In the genomic region with DNA sequence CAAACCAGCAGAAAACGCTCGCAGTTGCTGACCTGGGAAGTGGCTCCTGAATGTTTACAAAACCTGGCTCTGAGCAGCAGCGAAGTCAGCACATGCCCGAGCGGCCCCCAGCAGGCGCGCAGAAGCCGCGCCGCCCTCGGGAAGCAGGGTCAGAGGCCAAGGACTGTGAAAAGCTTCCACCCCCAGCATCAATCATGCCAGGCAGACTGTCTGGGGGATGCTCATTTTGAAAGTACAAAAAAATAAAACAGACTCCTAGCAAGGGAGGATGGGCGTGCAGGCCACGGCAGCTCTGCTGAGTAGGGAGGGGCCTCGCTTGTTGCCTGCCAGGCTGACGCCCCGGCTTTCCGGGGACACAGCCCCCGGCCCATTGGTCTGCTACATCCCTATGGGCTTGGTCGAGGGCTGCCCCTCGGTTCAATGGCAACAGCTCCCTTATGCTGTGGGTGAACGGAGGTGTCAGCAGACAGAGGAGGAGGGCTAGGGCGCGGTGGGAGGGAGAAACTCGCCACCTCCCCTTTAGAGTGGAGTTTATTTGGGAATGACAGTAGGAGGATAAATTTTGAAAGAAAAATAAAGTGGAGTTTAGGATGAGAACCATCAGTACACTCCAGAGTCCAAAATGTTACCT, we compare ENCODE assay signal across 8 cellular contexts. TPM values are rescaled to one million over a fixed set of nuclear protein-coding genes. Genes with fewer than 3 reads are reported as not detected.
DNase-seq lines count a peak whose midpoint lies in the region; ATAC-seq and TF ChIP-seq lines count a peak whose summit lies in the region.

No MANE protein-coding gene starts in this region.

- H3K4me3 Mint-ChIP-seq in T-cell (peak overlapping the region; percentile 67 to 86 (median 80)), osteocyte (ENCODE audit: unreplicated experiment) (no peak overlapping the region)

- intact Hi-C loops in HCT116 (cut with micrococcal nuclease), result no loop called here
- intact Hi-C loops in breast epithelium (cut with DNase I; ENCODE audit: low total_unique reads), result no loop called here
- intact Hi-C loops in PC-9 (cut with micrococcal nuclease; ENCODE audit: unreplicated experiment), result no loop called here

- no TSS peak for BruUV-seq in HCT116 (replicated peaks; lab: Mats Ljungman, UMichigan)
- no TSS peak for BruUV-seq in PC-9 (replicated peaks; lab: Mats Ljungman, UMichigan)

- TF ChIP-seq CTCF in HCT116 (IDR thresholded peaks at IDR 0.05 in 2 of 3, conservative IDR thresholded peaks at IDR 0.05 in 1 of 3; ENCODE audit: borderline replicate concordance in 1 of 3, insufficient read depth in 1 of 3, low read depth in 2 of 3, low read length in 2 of 3), result no peak
- no peak for TF ChIP-seq CTCF in breast epithelium (IDR thresholded peaks at IDR 0.05)
- no peak for TF ChIP-seq CTCF in osteocyte (IDR thresholded peaks at IDR 0.05)
- TF ChIP-seq CTCF in PC-9 (conservative IDR thresholded peaks at IDR 0.05), result no peak

- peaks cover 1% of the 10 kb centered on the region for H3K36me3 Mint-ChIP-seq in T-cell
- no peaks in the 10 kb centered on the region for H3K36me3 Mint-ChIP-seq in osteocyte (ENCODE audit: unreplicated experiment)

- TF ChIP-seq POLR2A in HCT116 (IDR thresholded peaks at IDR 0.05; ENCODE audit: borderline replicate concordance, extremely low read depth, insufficient read depth, insufficient read length) (no peak), breast epithelium (IDR thresholded peaks at IDR 0.05) (no peak)

- ATAC-seq in HCT116, result no peak
- ATAC-seq in T-cell (replicated peaks in 1 of 4), result peak; percentile 51 to 60 (median 52)

- peak overlapping the region; percentile 35; the same call in 1 of the 2 replicates for H3K9ac ChIP-seq in HCT116 (ENCODE audit: low read length)

- peaks cover 2% of the 10 kb centered on the region; the same call in 1 of the 2 replicates for H3F3A ChIP-seq in PC-9 (ENCODE audit: insufficient read depth, low read depth)

- no peak for DNase-seq in HCT116 (ENCODE audit: low read depth, low spot score)
- peak in 27 of 34 experiments; percentile 19 to 70 (median 39) for DNase-seq in T-cell
- no peak for DNase-seq in breast epithelium (ENCODE audit: low spot score in 2 of 2)
- DNase-seq in osteocyte (ENCODE audit: extremely low spot score, unreplicated experiment), result no peak
- no peak for DNase-seq in G401 (ENCODE audit: low spot score)
- no peak for DNase-seq in NCI-H82 treated with DMSO at 0.1 percent for 48 hours (lab: John Stamatoyannopoulos, UW; ENCODE audit: unreplicated experiment)
- DNase-seq in NK-92 treated with Interleukin-12 subunit alpha and Interleukin-12 subunit beta, amount 100 ng/mL, for 24 hours (lab: John Stamatoyannopoulos, UW), result no peak
- DNase-seq in PC-9, result no peak

- RAD21 ChIA-PET in HCT116 (lab: Charles Lee; ENCODE audit: low non-redundant PET in 1 of 2, low total read pairs in 2 of 2, uncharacterized antibody in 2 of 2, unreplicated experiment in 2 of 2), result no interaction called here

- H3K27ac ChIP-seq in HCT116 (ENCODE audit: low read depth, low read length) (no peak overlapping the region), breast epithelium (peak overlapping the region; percentile 33 to 61), PC-9 (no peak overlapping the region)

- in situ Hi-C loops in G401 (cut with HindIII; ENCODE audit: low sequenced_read_pairs), result no loop called here

- H3K4me1 Mint-ChIP-seq in T-cell (peaks cover 77 to 90% (median 89%) of the 10 kb centered on the region in 3 donors), osteocyte (ENCODE audit: unreplicated experiment) (peaks cover 35% of the 10 kb centered on the region)

- H3K9me3 Mint-ChIP-seq in T-cell, result no peaks in the 10 kb centered on the region
- H3K9me3 Mint-ChIP-seq in osteocyte (ENCODE audit: unreplicated experiment), result no peaks in the 10 kb centered on the region

- H4K20me1 ChIP-seq in HCT116 (ENCODE audit: insufficient read depth) (no peaks in the 10 kb centered on the region), PC-9 (ENCODE audit: insufficient read depth) (no peaks in the 10 kb centered on the region)

- POLR2A ChIA-PET in HCT116 (lab: Charles Lee) (no interaction called here), T-cell (lab: Charles Lee) (no interaction called here), PC-9 (lab: Charles Lee; ENCODE audit: unreplicated experiment) (no interaction called here)

- H3K9me2 ChIP-seq in HCT116 (ENCODE audit: insufficient read depth), result no peaks in the 10 kb centered on the region
- H3K9me2 ChIP-seq in PC-9 (ENCODE audit: insufficient read depth), result no peaks in the 10 kb centered on the region

- no peaks in the 10 kb centered on the region for H3K36me3 ChIP-seq in HCT116 (ENCODE audit: control insufficient read depth in 1 of 2, insufficient read depth in 2 of 2, low read length in 2 of 2)
- no peaks in the 10 kb centered on the region for H3K36me3 ChIP-seq in breast epithelium
- no peaks in the 10 kb centered on the region for H3K36me3 ChIP-seq in PC-9 (ENCODE audit: low read depth)

- H3K4me3 ChIP-seq in HCT116 (replicated peaks in 1 of 2; ENCODE audit: low read depth in 1 of 2, low read length in 2 of 2) (no peak overlapping the region), breast epithelium (peak overlapping the region in 2 of 3 donors; percentile 26 to 53), PC-9 (no peak overlapping the region)

- no peaks in the 10 kb centered on the region for H3K9me3 ChIP-seq in HCT116 (ENCODE audit: control insufficient read depth in 1 of 2, insufficient read depth in 1 of 2, low read depth in 1 of 2, low read length in 2 of 2)
- H3K9me3 ChIP-seq in breast epithelium, result no peaks in the 10 kb centered on the region
- H3K9me3 ChIP-seq in PC-9 (ENCODE audit: insufficient read depth, low read depth), result no peaks in the 10 kb centered on the region

- H3K4me2 ChIP-seq in HCT116 (ENCODE audit: low read length) (peak overlapping the region; percentile 73; the same call in 1 of the 2 replicates), PC-9 (no peak overlapping the region)

- peak overlapping the region; percentile 99 to 100 for H3K27ac Mint-ChIP-seq in T-cell
- H3K27ac Mint-ChIP-seq in osteocyte (ENCODE audit: unreplicated experiment), result peak overlapping the region; percentile 95

- H3K27me3 ChIP-seq in HCT116 (ENCODE audit: insufficient read depth, low read length), result no peaks in the 10 kb centered on the region
- no peaks in the 10 kb centered on the region for H3K27me3 ChIP-seq in breast epithelium
- no peaks in the 10 kb centered on the region for H3K27me3 ChIP-seq in PC-9 (ENCODE audit: insufficient read depth, low read depth)

- H3K27me3 Mint-ChIP-seq in T-cell (no peaks in the 10 kb centered on the region), osteocyte (ENCODE audit: unreplicated experiment) (no peaks in the 10 kb centered on the region)

- H2AFZ ChIP-seq in HCT116 (ENCODE audit: low read depth, low read length, poor library complexity, severe bottlenecking), result no peak overlapping the region
- no peak overlapping the region for H2AFZ ChIP-seq in PC-9

- H3K79me2 ChIP-seq in HCT116 (ENCODE audit: insufficient read depth, low read length) (no peaks in the 10 kb centered on the region), PC-9 (ENCODE audit: low read depth) (no peaks in the 10 kb centered on the region)

- TF ChIP-seq RAD21 in HCT116 (IDR thresholded peaks at IDR 0.05; ENCODE audit: low read depth), result no peak

- H3K4me1 ChIP-seq in HCT116 (ENCODE audit: control insufficient read depth in 1 of 2, insufficient read depth in 2 of 2, low read length in 2 of 2), result peaks cover 17 to 33% of the 10 kb centered on the region in 2 experiments
- H3K4me1 ChIP-seq in breast epithelium, result peaks cover 0 to 14% of the 10 kb centered on the region in 2 donors
- H3K4me1 ChIP-seq in PC-9 (replicated peaks; ENCODE audit: insufficient read depth), result peaks cover 4% of the 10 kb centered on the region

- CTCF ChIA-PET in HCT116 (lab: Charles Lee), result no interaction called here
- CTCF ChIA-PET in T-cell (lab: Charles Lee), result interaction anchor here in 1 of 2 donors (1.7 kb wide), 1 partner anchor 36 kb away, joined by 9 read pairs; no protein-coding TSS in a partner anchor
- CTCF ChIA-PET in PC-9 (lab: Charles Lee), result no interaction called here

TF ChIP-seq in HCT116, 20 proteins besides CTCF, POLR2A, EP300 and RAD21:
- TF ChIP-seq SRF (IDR thresholded peaks at IDR 0.05; ENCODE audit: low read depth) (no peak), ELF1 (IDR thresholded peaks at IDR 0.05; ENCODE audit: borderline replicate concordance, low read depth) (no peak)

RNA-seq across cellular contexts. Expression of a gene that starts 37.7 kb away (rescaled TPM):
- total RNA-seq in HCT116 (2021; ENCODE audit: unreplicated experiment), result 12.1 TPM
- 8.8 and 10.9 TPM in 2 replicates for polyA plus RNA-seq in HCT116 (2012)
- total RNA-seq in T-cell, result 10 to 100 TPM in 3 of 5 donors, 1 to 10 TPM in 2; 4.8 to 13.7 (median 12.9) TPM
- total RNA-seq in breast epithelium, result 1 to 10 TPM; 5.6 to 8.2 (median 6.3) TPM
- 6.0 and 6.1 TPM in 2 replicates for total RNA-seq in osteocyte
- 20.4 TPM in 2 replicates for total RNA-seq in G401 (2014; rRNA removed; shearing (Covaris generic))
- total RNA-seq in PC-9 (2021), result 10.3 and 13.9 TPM in 2 replicates

RNA-seq across cellular contexts. Expression of a gene that starts 37.7 kb away (rescaled TPM):
- total RNA-seq in HCT116 (2021; ENCODE audit: unreplicated experiment) (24.6 TPM), T-cell (10 to 100 TPM; 21.1 to 35.1 (median 28.5) TPM), breast epithelium (10 to 100 TPM in 2 of 3 donors, 1 to 10 TPM in 1; 6.7 to 21.5 (median 14.1) TPM), osteocyte (28.5 and 30.4 TPM in 2 replicates), PC-9 (2021) (20.9 and 23.5 TPM in 2 replicates)
- polyA plus RNA-seq in HCT116 (2012), result 13.7 and 15.3 TPM in 2 replicates
- total RNA-seq in G401 (2014; rRNA removed; shearing (Covaris generic)), result 4.6 and 11.0 TPM in 2 replicates

RNA-seq across cellular contexts. Expression of a gene that starts 49.2 kb away (rescaled TPM):
- total RNA-seq in HCT116 (2021; ENCODE audit: unreplicated experiment), result 109 TPM
- polyA plus RNA-seq in HCT116 (2012), result 142 and 156 TPM in 2 replicates
- total RNA-seq in T-cell, result 10 to 100 TPM; 30.6 to 53.1 (median 50.5) TPM
- 100 to 1,000 TPM; 136 to 198 (median 196) TPM for total RNA-seq in breast epithelium
- 92.1 and 94.1 TPM in 2 replicates for total RNA-seq in osteocyte
- 142 and 187 TPM in 2 replicates for total RNA-seq in G401 (2014; rRNA removed; shearing (Covaris generic))
- 99.9 and 107 TPM in 2 replicates for total RNA-seq in PC-9 (2021)

RNA-seq across cellular contexts. Expression of a gene that starts 49.3 kb away (rescaled TPM):
- total RNA-seq in HCT116 (2021; ENCODE audit: unreplicated experiment), result 19.7 TPM
- polyA plus RNA-seq in HCT116 (2012), result 13.2 and 14.8 TPM in 2 replicates
- total RNA-seq in T-cell, result 10 to 100 TPM; 26.5 to 47.4 (median 28.7) TPM
- 10 to 100 TPM; 13.8 to 22.8 (median 20.6) TPM for total RNA-seq in breast epithelium
- total RNA-seq in osteocyte, result 12.6 and 13.1 TPM in 2 replicates
- 86.5 and 96.6 TPM in 2 replicates for total RNA-seq in G401 (2014; rRNA removed; shearing (Covaris generic))
- 21.7 and 22.4 TPM in 2 replicates for total RNA-seq in PC-9 (2021)

Comparison
In these comparisons a context has a peak if more than half of its experiments do, and no peak if none do; other contexts are left out.
1. DNase-seq: peak in T-cell (27 of 34); none in HCT116 (single experiment), breast epithelium (0 of 2), osteocyte (single experiment), G401 (single experiment), NCI-H82 treated with DMSO at 0.1 percent for 48 hours (single experiment), NK-92 treated with Interleukin-12 subunit alpha and Interleukin-12 subunit beta, amount 100 ng/mL, for 24 hours (single experiment) and PC-9 (0 of 2).
2. H3K27ac ChIP-seq: peak in breast epithelium (2 of 2); none in HCT116 (single experiment) and PC-9 (single experiment).
3. H3K4me3 ChIP-seq: peak in breast epithelium (2 of 3); none in HCT116 (0 of 2) and PC-9 (single experiment).